13 cellular contexts compared by ENCODE assay signal in genomic region chr16:29977063-29977462, GRCh38. TPM values are rescaled to one million over a fixed set of nuclear protein-coding genes. Genes with fewer than 3 reads are reported as not detected.
DNase-seq lines count a peak whose midpoint lies in the region; ATAC-seq, FAIRE-seq and TF ChIP-seq lines count a peak whose summit lies in the region.
"Had no signal": no experiment of that assay in that cellular context is flagged by ENCODE, and none has a peak within 500 bp of the region (broad histone marks: within the 10 kb centered on the region; RNA-seq: fewer than 3 reads in every experiment).

No MANE protein-coding gene starts in this region.

- peak overlapping the region; percentile 99 for H3K4me2 ChIP-seq in smooth muscle cell

- peaks cover 42% of the 10 kb centered on the region for H3K79me2 ChIP-seq in smooth muscle cell (ENCODE audit: low read depth)

- H3K27me3 Mint-ChIP-seq in HFFc6 (ENCODE audit: insufficient read depth): peaks cover 8% of the 10 kb centered on the region; the same call in 1 of the 2 replicates
- no peaks in the 10 kb centered on the region for H3K27me3 Mint-ChIP-seq in activated naive CD8-positive, alpha-beta T cell treated with anti-CD3 and anti-CD28 coated beads, Interleukin-2, amount 50 U/mL, for 24 hours

- peaks cover 34% of the 10 kb centered on the region for H3K4me1 Mint-ChIP-seq in HFFc6 (ENCODE audit: low read depth)
- H3K4me1 Mint-ChIP-seq in activated naive CD8-positive, alpha-beta T cell treated with anti-CD3 and anti-CD28 coated beads, Interleukin-2, amount 50 U/mL, for 24 hours: peaks cover 33% of the 10 kb centered on the region

- peaks cover 6% of the 10 kb centered on the region; the same call in 1 of the 2 replicates for H3K9me3 Mint-ChIP-seq in HFFc6
- H3K9me3 Mint-ChIP-seq in activated naive CD8-positive, alpha-beta T cell treated with anti-CD3 and anti-CD28 coated beads, Interleukin-2, amount 50 U/mL, for 24 hours: peaks cover 8% of the 10 kb centered on the region
- H3K9me3 Mint-ChIP-seq: activated T-cell treated with anti-CD3 and anti-CD28 coated beads, Interleukin-2, amount 50 U/mL, for 4 hours had no signal

- H2AFZ ChIP-seq in smooth muscle cell (ENCODE audit: low read depth): no peak overlapping the region

- H3K9me3 ChIP-seq in kidney (ENCODE audit: control insufficient read depth in 1 of 2, low read length in 2 of 2): no peaks in the 10 kb centered on the region
- H3K9me3 ChIP-seq in smooth muscle cell (replicated peaks; ENCODE audit: low read depth): no peaks in the 10 kb centered on the region

- no peak for ATAC-seq in activated naive CD8-positive, alpha-beta T cell treated with anti-CD3 and anti-CD28 coated beads, Interleukin-2, amount 50 U/mL, for 24 hours
- ATAC-seq in HG02588 (IDR thresholded peaks at IDR 0.05; ENCODE audit: unreplicated experiment): no peak
- ATAC-seq: activated T-cell treated with anti-CD3 and anti-CD28 coated beads, Interleukin-2, amount 50 U/mL, for 4 hours had no signal

- H3K27me3 ChIP-seq in smooth muscle cell (ENCODE audit: low read depth) (no peaks in the 10 kb centered on the region), brain microvascular endothelial cell (replicated peaks) (no peaks in the 10 kb centered on the region)

- in situ Hi-C loops in brain microvascular endothelial cell (cut with HindIII; ENCODE audit: low pct_ligation_motif_present, low sequenced_read_pairs): no loop called here

- H3K4me1 ChIP-seq in kidney (ENCODE audit: control insufficient read depth in 1 of 2, insufficient read depth in 1 of 2, low read depth in 1 of 2, low read length in 2 of 2) (peaks cover 14 to 30% of the 10 kb centered on the region in 2 donors), smooth muscle cell (ENCODE audit: low read depth) (peaks cover 25% of the 10 kb centered on the region)

- intact Hi-C loops in kidney (cut with DNase I): no loop called here

- no peak overlapping the region; the same call in 1 of the 2 replicates for H3K27ac Mint-ChIP-seq in HFFc6
- peak overlapping the region; percentile 27 for H3K27ac Mint-ChIP-seq in activated naive CD8-positive, alpha-beta T cell treated with anti-CD3 and anti-CD28 coated beads, Interleukin-2, amount 50 U/mL, for 24 hours

- H3K9ac ChIP-seq in kidney (ENCODE audit: low read length in 2 of 2) (peak overlapping the region in 1 of 2 donors; percentile 38), smooth muscle cell (ENCODE audit: low read depth) (no peak overlapping the region)

- H3K4me3 ChIP-seq in kidney (ENCODE audit: low read length in 2 of 2): peak overlapping the region; percentile 86 to 96
- H3K4me3 ChIP-seq in smooth muscle cell: no peak overlapping the region
- no peak overlapping the region for H3K4me3 ChIP-seq in brain microvascular endothelial cell (ENCODE audit: low read depth, low read length)

- WGBS in smooth muscle cell (ENCODE audit: low lambda C conversion rate): 82% methylated on average over 5 of the region's 5 CpGs

- no peak for FAIRE-seq in kidney (lab: Jason Lieb, UNC)
- FAIRE-seq: GM12891, small intestine had no signal

- peaks cover 12% of the 10 kb centered on the region for H3F3A ChIP-seq in smooth muscle cell (ENCODE audit: low read depth)

- H3K27ac ChIP-seq in kidney (ENCODE audit: low read depth in 2 of 2, low read length in 2 of 2) (peak overlapping the region in 1 of 2 donors; percentile 15), smooth muscle cell (ENCODE audit: low read depth) (no peak overlapping the region), brain microvascular endothelial cell (no peak overlapping the region)

- peak overlapping the region; percentile 93; the same call in 1 of the 2 replicates for H3K4me3 Mint-ChIP-seq in HFFc6
- H3K4me3 Mint-ChIP-seq in activated naive CD8-positive, alpha-beta T cell treated with anti-CD3 and anti-CD28 coated beads, Interleukin-2, amount 50 U/mL, for 24 hours: no peak overlapping the region

- H3K36me3 Mint-ChIP-seq in HFFc6 (ENCODE audit: low read depth): peaks cover 30% of the 10 kb centered on the region
- H3K36me3 Mint-ChIP-seq in activated naive CD8-positive, alpha-beta T cell treated with anti-CD3 and anti-CD28 coated beads, Interleukin-2, amount 50 U/mL, for 24 hours (ENCODE audit: low read depth): peaks cover 31% of the 10 kb centered on the region

- no peak for DNase-seq in HFFc6
- no peak for DNase-seq in activated naive CD8-positive, alpha-beta T cell treated with anti-CD3 and anti-CD28 coated beads, Interleukin-2, amount 50 U/mL, for 24 hours
- DNase-seq in kidney: no peak
- no peak for DNase-seq in smooth muscle cell (lab: John Stamatoyannopoulos, UW; ENCODE audit: unreplicated experiment)
- DNase-seq in brain microvascular endothelial cell: no peak
- DNase-seq in DMS153 (lab: John Stamatoyannopoulos, UW): no peak
- DNase-seq in DMS79 treated with DMSO at 0.1 percent for 48 hours (lab: John Stamatoyannopoulos, UW): no peak
- DNase-seq: activated T-cell treated with anti-CD3 and anti-CD28 coated beads, Interleukin-2, amount 50 U/mL, for 4 hours; cerebellar nuclear complex; NCI-H2171; small intestine had no signal

- peaks cover 56% of the 10 kb centered on the region for H4K20me1 ChIP-seq in smooth muscle cell (ENCODE audit: low read depth)

- peaks cover 33 to 46% of the 10 kb centered on the region in 2 donors for H3K36me3 ChIP-seq in kidney (ENCODE audit: control insufficient read depth in 1 of 2, insufficient read depth in 2 of 2, low read length in 2 of 2)
- H3K36me3 ChIP-seq in smooth muscle cell (ENCODE audit: low read depth): peaks cover 6% of the 10 kb centered on the region
- peaks cover 47% of the 10 kb centered on the region for H3K36me3 ChIP-seq in brain microvascular endothelial cell (replicated peaks)

- TF ChIP-seq CTCF in HFFc6 (IDR thresholded peaks at IDR 0.05) (no peak), kidney (IDR thresholded peaks at IDR 0.05; ENCODE audit: borderline replicate concordance, extremely low read depth, insufficient read depth) (no peak), smooth muscle cell (IDR thresholded peaks at IDR 0.05; ENCODE audit: borderline replicate concordance, insufficient read depth, poor library complexity, severe bottlenecking) (no peak), brain microvascular endothelial cell (IDR thresholded peaks at IDR 0.05; ENCODE audit: low read depth, low read length, missing control alignments) (no peak)

RNA-seq across cellular contexts. Expression of gene TAOK2, which starts 3.4 kb away (rescaled TPM):
- 10 to 100 TPM; 50.4 to 56.9 (median 53.0) TPM for total RNA-seq in HFFc6 (2021; fragmentation: NEBNext Ultra II Directional; extraction: Animal tissue kit (Norgen Biotek cat#: 25700))
- 54.3 TPM for total RNA-seq in kidney
- polyA plus RNA-seq in kidney (ENCODE audit: insufficient read depth, low read depth, low replicate concordance): 19.6 TPM
- total RNA-seq in smooth muscle cell: 26.2 and 26.8 TPM in 2 replicates
- 26.0 TPM in 2 replicates for polyA plus RNA-seq in smooth muscle cell

RNA-seq across cellular contexts. Expression of gene TMEM219, which starts 15.2 kb away (rescaled TPM):
- total RNA-seq in HFFc6 (2021; fragmentation: NEBNext Ultra II Directional; extraction: Animal tissue kit (Norgen Biotek cat#: 25700)): 100 to 1,000 TPM; 105 to 122 (median 110) TPM
- 127 TPM for total RNA-seq in kidney
- polyA plus RNA-seq in kidney (ENCODE audit: insufficient read depth, low read depth, low replicate concordance): 288 TPM
- 99.2 and 107 TPM in 2 replicates for total RNA-seq in smooth muscle cell
- 176 and 186 TPM in 2 replicates for polyA plus RNA-seq in smooth muscle cell

RNA-seq across cellular contexts. Expression of gene HIRIP3, which starts 18.4 kb away (rescaled TPM):
- 10 to 100 TPM in 5 of 6 experiments, 1 to 10 TPM in 1; 9.8 to 14.4 (median 13.4) TPM for total RNA-seq in HFFc6 (2021; fragmentation: NEBNext Ultra II Directional; extraction: Animal tissue kit (Norgen Biotek cat#: 25700))
- total RNA-seq in kidney (16.0 TPM), smooth muscle cell (11.3 and 17.0 TPM in 2 replicates)
- polyA plus RNA-seq in kidney (ENCODE audit: insufficient read depth, low read depth, low replicate concordance) (18.7 TPM), smooth muscle cell (13.2 and 13.9 TPM in 2 replicates)

RNA-seq across cellular contexts. Expression of gene INO80E, which starts 19.0 kb away (rescaled TPM):
- total RNA-seq in HFFc6 (2021; fragmentation: NEBNext Ultra II Directional; extraction: Animal tissue kit (Norgen Biotek cat#: 25700)): 10 to 100 TPM; 61.0 to 77.4 (median 73.8) TPM
- total RNA-seq in kidney: 74.1 TPM
- polyA plus RNA-seq in kidney (ENCODE audit: insufficient read depth, low read depth, low replicate concordance): 52.7 TPM
- total RNA-seq in smooth muscle cell: 92.2 and 181 TPM in 2 replicates
- 17.7 and 19.3 TPM in 2 replicates for polyA plus RNA-seq in smooth muscle cell

RNA-seq across cellular contexts. Expression of gene DOC2A, which starts 33.8 kb away (rescaled TPM):
- under 1 TPM in 2 of 6 experiments, not detected in 4; 0.19 to 0.30 TPM for total RNA-seq in HFFc6 (2021; fragmentation: NEBNext Ultra II Directional; extraction: Animal tissue kit (Norgen Biotek cat#: 25700))
- total RNA-seq in kidney (1.9 TPM), smooth muscle cell (0.09 TPM in 1 of 2 replicates, not detected in the other)
- polyA plus RNA-seq in kidney (ENCODE audit: insufficient read depth, low read depth, low replicate concordance) (3.5 TPM), smooth muscle cell (not detected in 2 replicates)

Comparison
In these comparisons a context has a peak if more than half of its experiments do, and no peak if none do; other contexts are left out.
1. H3K4me3 ChIP-seq: peak in kidney (2 of 2); none in smooth muscle cell (single experiment) and brain microvascular endothelial cell (single experiment).